Comparison of ENCODE assay signal across 7 cellular contexts in genomic region chr11:36480833-36481232, GRCh38.
"Had no signal": no experiment of that assay in that cellular context is flagged by ENCODE, and none has a peak within 500 bp of the region (broad histone marks: within the 10 kb centered on the region; RNA-seq: fewer than 3 reads in every experiment).

No MANE protein-coding gene starts in this region.

- H3K9ac ChIP-seq: KMS-11 had no signal

- ATAC-seq: GM23338 had no signal

- H3K4me3 ChIP-seq: GM23338 had no signal

- H3K9me3 Mint-ChIP-seq: H9, IgD-negative memory B cell had no signal

- H2AFZ ChIP-seq: GM23338 had no signal

- H3K4me2 ChIP-seq: GM23338, KMS-11 had no signal

- H3K27ac ChIP-seq: HL-60, KMS-11 had no signal

- H3K4me1 Mint-ChIP-seq: GM23338, H9 had no signal

- DNase-seq: H9, HCEC 1CT, KBM-7 had no signal

- H3K4me3 Mint-ChIP-seq: GM23338, H9, IgD-negative memory B cell had no signal

- H3K27ac Mint-ChIP-seq: GM23338, H9, IgD-negative memory B cell had no signal

- H3K27me3 Mint-ChIP-seq: IgD-negative memory B cell had no signal
